Comparison of ENCODE assay signal across 19 cellular contexts in the genomic region with DNA sequence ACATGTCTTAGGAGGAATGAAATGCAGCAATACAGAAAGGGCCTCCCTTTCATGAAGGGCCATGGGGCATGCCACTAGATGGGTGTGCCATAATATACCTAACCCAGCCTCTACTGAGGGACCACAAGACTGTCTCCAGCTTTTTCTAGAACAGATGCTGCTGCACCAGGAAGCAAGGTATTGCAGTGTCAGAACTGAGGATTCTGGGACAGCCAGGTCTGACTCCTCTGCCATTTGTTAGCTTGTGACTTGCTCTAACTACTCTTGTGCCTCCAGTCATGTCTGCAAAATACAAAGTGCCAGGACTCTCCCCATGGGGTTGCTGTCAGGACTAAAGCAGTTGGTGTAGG. TPM values are rescaled to one million over a fixed set of nuclear protein-coding genes. Genes with fewer than 3 reads are reported as not detected.
DNase-seq lines count a peak whose midpoint lies in the region; ATAC-seq and TF ChIP-seq lines count a peak whose summit lies in the region.
"Had no signal": no experiment of that assay in that cellular context is flagged by ENCODE, and none has a peak within 500 bp of the region (broad histone marks: within the 10 kb centered on the region; RNA-seq: fewer than 3 reads in every experiment).

No MANE protein-coding gene starts in this region.

- no peaks in the 10 kb centered on the region for H3K4me1 ChIP-seq in RWPE2 (ENCODE audit: insufficient read depth, poor library complexity, severe bottlenecking)
- H3K4me1 ChIP-seq: BLaER1 treated with 17β-estradiol and CSF1 and Interleukin-3, amounts not matched to agents 10 nM and 100 nM; HAP-1 had no signal

- H3K27ac ChIP-seq in RWPE2 (ENCODE audit: poor library complexity, severe bottlenecking), result no peak overlapping the region
- H3K27ac ChIP-seq: BLaER1 treated with 17β-estradiol and CSF1 and Interleukin-3, amounts not matched to agents 10 nM and 100 nM; GM23248; HL-60 had no signal

- CTCF ChIA-PET in activated naive CD4-positive, alpha-beta T cell treated with anti-CD3 and anti-CD28 coated beads, Interleukin-2, amount 10 ng/mL, durations not matched to agents 7 days and 5 days (lab: Charles Lee), result no interaction called here

- no peak for ATAC-seq in RWPE2 (ENCODE audit: low read depth)
- peak; percentile 15 for ATAC-seq in left lobe of liver
- no peak for ATAC-seq in GM21723 (IDR thresholded peaks at IDR 0.05; ENCODE audit: unreplicated experiment)
- ATAC-seq: CD8-positive, alpha-beta T cell; GM12878 had no signal

- H3K27me3 ChIP-seq in RWPE2 (ENCODE audit: insufficient read depth, poor library complexity, severe bottlenecking), result no peaks in the 10 kb centered on the region
- H3K27me3 ChIP-seq: BLaER1 treated with 17β-estradiol and CSF1 and Interleukin-3, amounts not matched to agents 10 nM and 100 nM had no signal

- no peaks in the 10 kb centered on the region for H3K27me3 Mint-ChIP-seq in activated naive CD4-positive, alpha-beta T cell treated with anti-CD3 and anti-CD28 coated beads, Interleukin-2, amount 10 ng/mL, durations not matched to agents 7 days and 5 days
- H3K27me3 Mint-ChIP-seq in activated T-helper 1 cell treated with anti-CD3 and anti-CD28 coated beads, Interleukin-12 subunit alpha, Interleukin-12 subunit beta, Interleukin-2, Interleukin-4 antibody, amounts not matched to agents 30 ng/mL and 10 ng/mL and 1 ng/mL, durations not matched to agents 14 hours and 24 hours and 36 hours (ENCODE audit: insufficient read depth), result no peaks in the 10 kb centered on the region
- H3K27me3 Mint-ChIP-seq: B cell had no signal

- H3K36me3 Mint-ChIP-seq in activated naive CD4-positive, alpha-beta T cell treated with anti-CD3 and anti-CD28 coated beads, Interleukin-2, amount 10 ng/mL, durations not matched to agents 7 days and 5 days, result peaks cover 48% of the 10 kb centered on the region
- peaks cover 43% of the 10 kb centered on the region for H3K36me3 Mint-ChIP-seq in activated T-helper 1 cell treated with anti-CD3 and anti-CD28 coated beads, Interleukin-12 subunit alpha, Interleukin-12 subunit beta, Interleukin-2, Interleukin-4 antibody, amounts not matched to agents 30 ng/mL and 10 ng/mL and 1 ng/mL, durations not matched to agents 14 hours and 24 hours and 36 hours (ENCODE audit: low read depth)

- intact Hi-C loops in activated T-helper 1 cell treated with anti-CD3 and anti-CD28 coated beads, Interleukin-12 subunit alpha, Interleukin-12 subunit beta, Interleukin-2, Interleukin-4 antibody, amounts not matched to agents 30 ng/mL and 10 ng/mL and 1 ng/mL, durations not matched to agents 14 hours and 24 hours and 36 hours (cut with micrococcal nuclease), result no loop called here

- TF ChIP-seq CTCF in RWPE2 (IDR thresholded peaks at IDR 0.05; ENCODE audit: poor library complexity, severe bottlenecking), result no peak

- no peaks in the 10 kb centered on the region for H3K9me3 ChIP-seq in RWPE2 (ENCODE audit: severe bottlenecking)
- H3K9me3 ChIP-seq: BLaER1 treated with 17β-estradiol and CSF1 and Interleukin-3, amounts not matched to agents 10 nM and 100 nM; HAP-1 had no signal

- DNase-seq in activated naive CD4-positive, alpha-beta T cell treated with anti-CD3 and anti-CD28 coated beads, Interleukin-2, amount 10 ng/mL, durations not matched to agents 7 days and 5 days, result no peak
- no peak for DNase-seq in activated naive CD4-positive, alpha-beta T cell treated with anti-CD3 and anti-CD28 coated beads, Interleukin-2, amount 50 U/mL, for 16 hours
- DNase-seq in RWPE2 (ENCODE audit: low spot score) (peak; percentile 2), left lobe of liver (ENCODE audit: low spot score) (peak; percentile 30)
- no peak for DNase-seq in activated T-helper 1 cell treated with anti-CD3 and anti-CD28 coated beads, Interleukin-12 subunit alpha, Interleukin-12 subunit beta, Interleukin-2, Interleukin-4 antibody, amounts not matched to agents 30 ng/mL and 10 ng/mL and 1 ng/mL, durations not matched to agents 14 hours and 24 hours and 36 hours (ENCODE audit: low spot score)
- DNase-seq: Calu3; CD8-positive, alpha-beta T cell; DMS 273 treated with DMSO at 0.1 percent for 48 hours; DMS53; DND-41; EL; GM23248; IMR-90 had no signal

- no peaks in the 10 kb centered on the region for H3K9me3 Mint-ChIP-seq in activated naive CD4-positive, alpha-beta T cell treated with anti-CD3 and anti-CD28 coated beads, Interleukin-2, amount 10 ng/mL, durations not matched to agents 7 days and 5 days
- no peaks in the 10 kb centered on the region for H3K9me3 Mint-ChIP-seq in activated T-helper 1 cell treated with anti-CD3 and anti-CD28 coated beads, Interleukin-12 subunit alpha, Interleukin-12 subunit beta, Interleukin-2, Interleukin-4 antibody, amounts not matched to agents 30 ng/mL and 10 ng/mL and 1 ng/mL, durations not matched to agents 14 hours and 24 hours and 36 hours
- H3K9me3 Mint-ChIP-seq: CD8-positive, alpha-beta T cell had no signal

- peak overlapping the region; percentile 24 for H3K27ac Mint-ChIP-seq in activated naive CD4-positive, alpha-beta T cell treated with anti-CD3 and anti-CD28 coated beads, Interleukin-2, amount 10 ng/mL, durations not matched to agents 7 days and 5 days
- H3K27ac Mint-ChIP-seq in activated T-helper 1 cell treated with anti-CD3 and anti-CD28 coated beads, Interleukin-12 subunit alpha, Interleukin-12 subunit beta, Interleukin-2, Interleukin-4 antibody, amounts not matched to agents 30 ng/mL and 10 ng/mL and 1 ng/mL, durations not matched to agents 14 hours and 24 hours and 36 hours, result no peak overlapping the region
- H3K27ac Mint-ChIP-seq: B cell; CD8-positive, alpha-beta T cell had no signal

- no peaks in the 10 kb centered on the region for H3K4me1 Mint-ChIP-seq in activated naive CD4-positive, alpha-beta T cell treated with anti-CD3 and anti-CD28 coated beads, Interleukin-2, amount 10 ng/mL, durations not matched to agents 7 days and 5 days
- H3K4me1 Mint-ChIP-seq in activated T-helper 1 cell treated with anti-CD3 and anti-CD28 coated beads, Interleukin-12 subunit alpha, Interleukin-12 subunit beta, Interleukin-2, Interleukin-4 antibody, amounts not matched to agents 30 ng/mL and 10 ng/mL and 1 ng/mL, durations not matched to agents 14 hours and 24 hours and 36 hours (ENCODE audit: low read depth), result no peaks in the 10 kb centered on the region
- H3K4me1 Mint-ChIP-seq: B cell had no signal

- no peak overlapping the region for H3K4me3 ChIP-seq in RWPE2 (ENCODE audit: severe bottlenecking)
- H3K4me3 ChIP-seq: BLaER1 treated with 17β-estradiol and CSF1 and Interleukin-3, amounts not matched to agents 10 nM and 100 nM; GM12878; GM23248; HAP-1 had no signal

- no peak overlapping the region for H3K4me3 Mint-ChIP-seq in activated naive CD4-positive, alpha-beta T cell treated with anti-CD3 and anti-CD28 coated beads, Interleukin-2, amount 10 ng/mL, durations not matched to agents 7 days and 5 days
- H3K4me3 Mint-ChIP-seq in activated T-helper 1 cell treated with anti-CD3 and anti-CD28 coated beads, Interleukin-12 subunit alpha, Interleukin-12 subunit beta, Interleukin-2, Interleukin-4 antibody, amounts not matched to agents 30 ng/mL and 10 ng/mL and 1 ng/mL, durations not matched to agents 14 hours and 24 hours and 36 hours, result no peak overlapping the region
- H3K4me3 Mint-ChIP-seq: B cell; CD8-positive, alpha-beta T cell had no signal

- peaks cover 84% of the 10 kb centered on the region for H3K36me3 ChIP-seq in RWPE2 (ENCODE audit: low read depth)

RNA-seq across cellular contexts. Expression of a gene that starts 53.2 kb away (rescaled TPM):
- total RNA-seq in left lobe of liver, result 20.2 TPM
- 44.2 and 46.0 TPM in 2 replicates for total RNA-seq in activated T-helper 1 cell treated with anti-CD3 and anti-CD28 coated beads, Interleukin-12 subunit alpha, Interleukin-12 subunit beta, Interleukin-2, Interleukin-4 antibody, amounts not matched to agents 30 ng/mL and 10 ng/mL and 1 ng/mL, durations not matched to agents 14 hours and 24 hours and 36 hours

RNA-seq across cellular contexts. Expression of a gene that starts 54.0 kb away (rescaled TPM):
- total RNA-seq in left lobe of liver, result 27.8 TPM
- 36.0 and 38.5 TPM in 2 replicates for total RNA-seq in activated T-helper 1 cell treated with anti-CD3 and anti-CD28 coated beads, Interleukin-12 subunit alpha, Interleukin-12 subunit beta, Interleukin-2, Interleukin-4 antibody, amounts not matched to agents 30 ng/mL and 10 ng/mL and 1 ng/mL, durations not matched to agents 14 hours and 24 hours and 36 hours

Comparison
In these comparisons a context has a peak if more than half of its experiments do, and no peak if none do; other contexts are left out.
1. DNase-seq: peak in RWPE2 (single experiment) and left lobe of liver (single experiment); none in activated naive CD4-positive, alpha-beta T cell treated with anti-CD3 and anti-CD28 coated beads, Interleukin-2, amount 10 ng/mL, durations not matched to agents 7 days and 5 days (single experiment), activated naive CD4-positive, alpha-beta T cell treated with anti-CD3 and anti-CD28 coated beads, Interleukin-2, amount 50 U/mL, for 16 hours (single experiment) and activated T-helper 1 cell treated with anti-CD3 and anti-CD28 coated beads, Interleukin-12 subunit alpha, Interleukin-12 subunit beta, Interleukin-2, Interleukin-4 antibody, amounts not matched to agents 30 ng/mL and 10 ng/mL and 1 ng/mL, durations not matched to agents 14 hours and 24 hours and 36 hours (single experiment).